8 cellular contexts compared by ENCODE assay signal in the genomic region with DNA sequence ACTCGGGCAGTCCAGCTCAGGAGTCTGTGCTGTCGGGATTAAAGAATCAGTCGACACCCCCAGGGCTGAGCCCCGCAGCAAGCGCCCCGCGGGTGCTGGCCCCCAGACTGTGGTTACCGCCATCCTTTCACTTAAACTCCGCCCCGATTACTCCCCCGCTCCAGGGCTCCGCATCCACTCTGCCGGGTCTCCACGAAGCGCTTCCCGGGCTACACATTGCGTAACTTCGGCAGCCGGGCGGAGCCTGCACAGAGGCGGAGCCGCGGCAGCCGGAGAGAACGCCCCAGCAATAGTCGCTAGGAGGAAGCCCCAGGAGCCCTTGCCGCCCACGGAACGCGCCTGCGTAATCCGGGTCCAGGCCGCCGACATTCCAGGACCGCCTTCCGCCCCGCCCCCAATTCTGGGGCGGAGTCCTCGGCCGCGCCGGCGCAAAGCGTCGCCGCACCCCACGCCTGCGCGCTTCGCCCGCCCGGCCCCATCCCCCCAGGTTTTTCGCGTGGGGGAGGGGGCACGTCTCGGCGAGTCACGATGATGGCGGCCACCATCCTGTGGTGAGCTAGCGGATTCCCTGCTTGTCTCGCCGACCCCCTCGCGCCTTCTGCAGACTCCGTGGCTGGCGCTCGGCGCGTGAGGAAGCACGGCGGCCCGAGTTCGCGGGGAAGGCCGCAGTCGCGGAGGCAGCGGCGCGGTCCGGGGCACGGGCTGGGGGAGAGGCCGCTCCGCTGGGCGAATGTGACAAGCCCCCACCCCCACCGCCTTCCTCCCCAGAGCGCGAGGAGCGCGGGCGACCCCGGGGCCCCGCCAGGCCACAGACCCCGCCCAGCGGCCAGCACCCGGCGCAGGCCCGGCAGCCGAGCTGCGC. TPM values are rescaled to one million over a fixed set of nuclear protein-coding genes. Genes with fewer than 3 reads are reported as not detected.
DNase-seq lines count a peak whose midpoint lies in the region; ATAC-seq lines count a peak whose summit lies in the region.

A gene (plus strand): TSS at position 521 of the 862 bp plus-strand sequence. CDS start 351 bp downstream, outside the sequence.

- peaks cover 29 to 49% (median 38%) of the 10 kb centered on the region in 10 experiments for H3K4me1 ChIP-seq in BLaER1 treated with 17β-estradiol and CSF1 and Interleukin-3, amounts not matched to agents 10 nM and 100 nM

- H3K9me3 ChIP-seq in BLaER1 treated with 17β-estradiol and CSF1 and Interleukin-3, amounts not matched to agents 10 nM and 100 nM (replicated peaks in 1 of 11), result no peaks in the 10 kb centered on the region

- H3K4me3 ChIP-seq in BLaER1 treated with 17β-estradiol and CSF1 and Interleukin-3, amounts not matched to agents 10 nM and 100 nM, result peak within 1 kb of the TSS; percentile 83 to 98 (median 93)

- ATAC-seq in GM19351 (IDR thresholded peaks at IDR 0.05; ENCODE audit: unreplicated experiment), result peak; percentile 79
- peak; percentile 87 for ATAC-seq in HG03521 (IDR thresholded peaks at IDR 0.05; ENCODE audit: unreplicated experiment)
- ATAC-seq in left lobe of liver, result peak; percentile 87

- H4K20me1 ChIP-seq in BLaER1 treated with 17β-estradiol and CSF1 and Interleukin-3, amounts not matched to agents 10 nM and 100 nM, result peaks cover 42 to 47% (median 43%) of the 10 kb centered on the region in 11 experiments

- no peaks in the 10 kb centered on the region for H3K27me3 ChIP-seq in BLaER1 treated with 17β-estradiol and CSF1 and Interleukin-3, amounts not matched to agents 10 nM and 100 nM

- peak within 1 kb of the TSS; percentile 98 to 100 (median 99) for H3K9ac ChIP-seq in BLaER1 treated with 17β-estradiol and CSF1 and Interleukin-3, amounts not matched to agents 10 nM and 100 nM

- peak; percentile 99 for DNase-seq in NCI-H748 (lab: John Stamatoyannopoulos, UW; ENCODE audit: unreplicated experiment)
- DNase-seq in activated CD4-positive, alpha-beta T cell treated with anti-CD3 and anti-CD28 coated beads, Interleukin-2, amount 50 U/mL, for 1 hour, result peak; percentile 98
- DNase-seq in dedifferentiated amniotic fluid mesenchymal stem cell (ENCODE audit: extremely low spot score), result peak; percentile 99
- DNase-seq in left lobe of liver (ENCODE audit: low spot score), result peak; percentile 99
- peak; percentile 99 for DNase-seq in stimulated activated CD4-positive, alpha-beta T cell treated with anti-CD3 and anti-CD28 coated beads, Interleukin-2, amount 100 ng/mL, for 4 hours (ENCODE audit: low read depth)

- H3K4me2 ChIP-seq in BLaER1 treated with 17β-estradiol and CSF1 and Interleukin-3, amounts not matched to agents 10 nM and 100 nM, result peak within 1 kb of the TSS; percentile 79 to 96 (median 90)

- H3K36me3 ChIP-seq in BLaER1 treated with 17β-estradiol and CSF1 and Interleukin-3, amounts not matched to agents 10 nM and 100 nM, result peaks cover 0 to 7% (median 0%) of the 10 kb centered on the region in 11 experiments; a peak in 2 of 22 replicates

- peak within 1 kb of the TSS; percentile 97 to 100 (median 99) for H3K27ac ChIP-seq in BLaER1 treated with 17β-estradiol and CSF1 and Interleukin-3, amounts not matched to agents 10 nM and 100 nM

RNA-seq across cellular contexts. Expression of the gene that starts here (rescaled TPM):
- 98.7 TPM for total RNA-seq in left lobe of liver

Comparison
In these comparisons a context has a peak if more than half of its experiments do, and no peak if none do; other contexts are left out.
1. Peak in every context shown above with its lines: DNase-seq, ATAC-seq, H3K4me3 ChIP-seq and H3K27ac ChIP-seq.